In the genomic region with DNA sequence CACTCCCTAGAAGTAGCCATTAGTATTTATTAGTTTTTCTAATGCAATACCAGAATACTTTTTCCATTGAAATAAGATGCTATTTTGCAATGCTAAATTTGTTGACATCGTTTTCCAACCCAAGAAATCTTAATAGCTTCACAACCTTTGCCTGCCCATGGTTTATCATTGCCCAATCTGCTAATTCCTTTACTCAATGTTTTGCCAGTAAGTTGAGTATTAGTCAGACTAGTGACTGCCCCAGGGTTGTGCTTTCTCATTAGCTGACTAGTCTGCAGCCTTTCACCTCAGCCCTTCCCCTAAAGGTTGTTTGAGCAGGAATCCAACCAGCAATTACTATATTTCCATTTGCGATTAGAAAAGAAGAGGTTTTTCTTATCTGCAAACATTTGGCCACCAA, we compare ENCODE assay signal across 12 cellular contexts.
DNase-seq lines count a peak whose midpoint lies in the region; ATAC-seq, FAIRE-seq and TF ChIP-seq lines count a peak whose summit lies in the region.
"Had no signal": no experiment of that assay in that cellular context is flagged by ENCODE, and none has a peak within 500 bp of the region (broad histone marks: within the 10 kb centered on the region; RNA-seq: fewer than 3 reads in every experiment).

No MANE protein-coding gene starts in this region.

- H3K27ac ChIP-seq in IMR-90 (ENCODE audit: insufficient read depth, low read length) (no peak overlapping the region), keratinocyte (ENCODE audit: control insufficient read depth, insufficient read depth, low read length) (no peak overlapping the region)
- no peak overlapping the region for H3K27ac ChIP-seq in CD4-positive, alpha-beta T cell (ENCODE audit: low read depth, low read length)
- H3K27ac ChIP-seq: testis had no signal

- TF ChIP-seq POLR2A in IMR-90 (IDR thresholded peaks at IDR 0.05; ENCODE audit: low read depth, low read length): no peak

- POLR2A ChIA-PET in IMR-90 (lab: Charles Lee; ENCODE audit: unreplicated experiment): no interaction called here
- POLR2A ChIA-PET in CD4-positive, alpha-beta T cell (lab: Charles Lee): no interaction called here

- H2AK5ac ChIP-seq in IMR-90 (ENCODE audit: low read depth, low read length): no peak overlapping the region

- ATAC-seq in IMR-90 (ENCODE audit: low read depth): peak; percentile 83
- ATAC-seq in HG02840 (IDR thresholded peaks at IDR 0.05; ENCODE audit: low FRiP score, unreplicated experiment): no peak
- no peak for ATAC-seq in CD4-positive, alpha-beta T cell (ENCODE audit: poor library complexity)
- no peak for ATAC-seq in natural killer cell

- no peak overlapping the region for H2BK5ac ChIP-seq in IMR-90 (ENCODE audit: low read depth, low read length, poor library complexity, severe bottlenecking)

- no peak overlapping the region for H3K4me3 Mint-ChIP-seq in CD4-positive, alpha-beta T cell
- no peak overlapping the region for H3K4me3 Mint-ChIP-seq in natural killer cell
- H3K4me3 Mint-ChIP-seq: activated CD4-positive, alpha-beta T cell treated with anti-CD3 and anti-CD28 coated beads, Interleukin-2, amount 10 ng/mL, durations not matched to agents 7 days and 5 days had no signal

- H3K79me1 ChIP-seq in IMR-90 (ENCODE audit: low read depth in 1 of 2, low read length in 2 of 2): no peaks in the 10 kb centered on the region

- no peaks in the 10 kb centered on the region for H3K4me1 Mint-ChIP-seq in CD4-positive, alpha-beta T cell (ENCODE audit: low read depth)
- no peaks in the 10 kb centered on the region for H3K4me1 Mint-ChIP-seq in natural killer cell

- H3K4me3 ChIP-seq in AG10803 (ENCODE audit: low read length) (no peak overlapping the region), IMR-90 (ENCODE audit: insufficient read depth, low read depth, low read length) (no peak overlapping the region), bronchial epithelial cell (ENCODE audit: low read depth, low read length) (no peak overlapping the region), keratinocyte (ENCODE audit: control insufficient read depth in 2 of 3, extremely low read depth in 1 of 3, insufficient read depth in 2 of 3, low read depth in 1 of 3, low read length in 3 of 3) (no peak overlapping the region)
- H3K4me3 ChIP-seq: testis had no signal

- H3K18ac ChIP-seq in IMR-90 (ENCODE audit: low read depth, low read length): no peak overlapping the region; the same call in 1 of the 2 replicates

- H3K4ac ChIP-seq in IMR-90 (ENCODE audit: low read depth, low read length): no peak overlapping the region

- no peak overlapping the region for H4K8ac ChIP-seq in IMR-90 (ENCODE audit: low read depth in 2 of 2, low read length in 2 of 2)

- H3K9me1 ChIP-seq in IMR-90 (ENCODE audit: insufficient read depth, low read length) (no peaks in the 10 kb centered on the region), keratinocyte (ENCODE audit: control insufficient read depth, extremely low read depth, insufficient read depth, low read length) (no peaks in the 10 kb centered on the region)

- no peak overlapping the region for H4K91ac ChIP-seq in IMR-90 (ENCODE audit: insufficient read depth, low read depth, low read length)

- in situ Hi-C loops in IMR-90 (cut with MboI; ENCODE audit: low sequenced_read_pairs): no loop called here

- no CpG with 5 or more reads among the region's 2 CpGs for WGBS in IMR-90 (ENCODE audit: extremely low coverage in 2 of 2, insufficient read length in 1 of 2), 2 experiments

- H3K23ac ChIP-seq in IMR-90 (ENCODE audit: low read depth, low read length): no peak overlapping the region

- no peaks in the 10 kb centered on the region for H4K20me1 ChIP-seq in IMR-90 (ENCODE audit: insufficient read depth, low read length)
- no peaks in the 10 kb centered on the region for H4K20me1 ChIP-seq in keratinocyte (ENCODE audit: control insufficient read depth, extremely low read depth, insufficient read depth, low read length)

- no peak overlapping the region for H3K56ac ChIP-seq in IMR-90 (ENCODE audit: extremely low read depth, insufficient read depth, low read length)

- CTCF ChIA-PET in IMR-90 (lab: Yijun Ruan, JAX): interaction anchor here (1.1 kb wide), 1 partner anchor 143 kb away, joined by 5 read pairs; no protein-coding TSS in a partner anchor
- CTCF ChIA-PET in CD4-positive, alpha-beta T cell (lab: Charles Lee): no interaction called here

- no peak overlapping the region for H3K14ac ChIP-seq in IMR-90 (replicated peaks; ENCODE audit: low read depth, low read length)

- FAIRE-seq in bronchial epithelial cell (lab: Jason Lieb, UNC) (no peak), keratinocyte (lab: Jason Lieb, UNC) (peak; percentile 84)

- BruUV-seq in IMR-90 (replicated peaks; lab: Mats Ljungman, UMichigan): no TSS peak

- no peaks in the 10 kb centered on the region for H3K36me3 ChIP-seq in IMR-90 (ENCODE audit: control insufficient read depth, insufficient read depth, low read length)
- H3K36me3 ChIP-seq in bronchial epithelial cell (ENCODE audit: control insufficient read depth, insufficient read depth, low read length): no peaks in the 10 kb centered on the region
- H3K36me3 ChIP-seq in keratinocyte (ENCODE audit: control insufficient read depth in 2 of 2, extremely low read depth in 1 of 2, insufficient read depth in 2 of 2, low read length in 2 of 2): no peaks in the 10 kb centered on the region

- H3K27ac Mint-ChIP-seq in CD4-positive, alpha-beta T cell: no peak overlapping the region
- no peak overlapping the region for H3K27ac Mint-ChIP-seq in natural killer cell
- H3K27ac Mint-ChIP-seq: activated CD4-positive, alpha-beta T cell treated with anti-CD3 and anti-CD28 coated beads, Interleukin-2, amount 10 ng/mL, durations not matched to agents 7 days and 5 days had no signal

- DNase-seq in AG10803 (ENCODE audit: low read depth): peak; percentile 91
- DNase-seq in IMR-90: peak; percentile 75
- peak; percentile 94 for DNase-seq in bronchial epithelial cell (ENCODE audit: low read depth)
- DNase-seq in keratinocyte (ENCODE audit: low read depth, low spot score): no peak
- no peak for DNase-seq in CD4-positive, alpha-beta T cell
- no peak for DNase-seq in stimulated activated CD4-positive, alpha-beta T cell treated with anti-CD3 and anti-CD28 coated beads, Interleukin-12 subunit alpha, Interleukin-12 subunit beta, amount 100 ng/mL, for 4 hours
- DNase-seq in natural killer cell: no peak
- DNase-seq: activated CD4-positive, alpha-beta T cell treated with anti-CD3 and anti-CD28 coated beads, Interleukin-2, amount 10 ng/mL, durations not matched to agents 7 days and 5 days; anterior cingulate cortex; glutamatergic neuron; testis had no signal

- TF ChIP-seq RAD21 in IMR-90 (IDR thresholded peaks at IDR 0.05; ENCODE audit: low read length): no peak

- intact Hi-C loops in IMR-90 (cut with micrococcal nuclease): no loop called here
- intact Hi-C loops in CD4-positive, alpha-beta T cell (cut with DNase I, micrococcal nuclease): no loop called here
- intact Hi-C loops in natural killer cell (cut with micrococcal nuclease): no loop called here

- no peak overlapping the region for H3K9ac ChIP-seq in IMR-90 (ENCODE audit: low read depth, low read length)
- H3K9ac ChIP-seq in keratinocyte (ENCODE audit: control insufficient read depth, extremely low read depth, insufficient read depth, low read length): no peak overlapping the region

- no peak overlapping the region for H2AK9ac ChIP-seq in IMR-90 (replicated peaks; ENCODE audit: low read depth, low read length, poor library complexity)

- H2BK120ac ChIP-seq in IMR-90 (ENCODE audit: low read depth, low read length): no peak overlapping the region

- peaks cover 2% of the 10 kb centered on the region; the same call in 1 of the 2 replicates for H3K4me1 ChIP-seq in IMR-90 (ENCODE audit: control insufficient read depth, insufficient read depth, low read length)
- H3K4me1 ChIP-seq in keratinocyte (ENCODE audit: control insufficient read depth, extremely low read depth, insufficient read depth, low read length): peaks cover 34% of the 10 kb centered on the region
- H3K4me1 ChIP-seq: testis had no signal

- H4K5ac ChIP-seq in IMR-90 (ENCODE audit: low read depth, low read length): no peak overlapping the region

- no peaks in the 10 kb centered on the region for H3K36me3 Mint-ChIP-seq in CD4-positive, alpha-beta T cell (ENCODE audit: low read depth)
- no peaks in the 10 kb centered on the region for H3K36me3 Mint-ChIP-seq in natural killer cell

- H3K27me3 Mint-ChIP-seq in CD4-positive, alpha-beta T cell: no peaks in the 10 kb centered on the region
- H3K27me3 Mint-ChIP-seq in natural killer cell (ENCODE audit: low read depth in 2 of 2): peaks cover 0 to 4% of the 10 kb centered on the region in 2 donors

- no peaks in the 10 kb centered on the region for H3K9me3 Mint-ChIP-seq in CD4-positive, alpha-beta T cell
- no peaks in the 10 kb centered on the region for H3K9me3 Mint-ChIP-seq in natural killer cell
- H3K9me3 Mint-ChIP-seq: activated CD4-positive, alpha-beta T cell treated with anti-CD3 and anti-CD28 coated beads, Interleukin-2, amount 10 ng/mL, durations not matched to agents 7 days and 5 days had no signal

- no peak overlapping the region for H2BK15ac ChIP-seq in IMR-90 (ENCODE audit: low read depth, low read length)

- TF ChIP-seq CTCF in AG10803 (conservative IDR thresholded peaks at IDR 0.05; ENCODE audit: low read length) (no peak), IMR-90 (conservative IDR thresholded peaks at IDR 0.05; ENCODE audit: low read depth, low read length) (no peak), bronchial epithelial cell (IDR thresholded peaks at IDR 0.05; ENCODE audit: insufficient read depth, low read length, severe bottlenecking) (no peak), keratinocyte (optimal IDR thresholded peaks at IDR 0.05 in 1 of 3, IDR thresholded peaks at IDR 0.05 in 1 of 3, conservative IDR thresholded peaks at IDR 0.05 in 1 of 3; ENCODE audit: extremely low read depth in 1 of 3, insufficient read depth in 2 of 3, low read length in 3 of 3) (no peak), natural killer cell (IDR thresholded peaks at IDR 0.05) (no peak)
- TF ChIP-seq CTCF in CD4-positive, alpha-beta T cell (IDR thresholded peaks at IDR 0.05): no peak

- H3K9me3 ChIP-seq in IMR-90 (ENCODE audit: control insufficient read depth, insufficient read depth, low read length) (no peaks in the 10 kb centered on the region), keratinocyte (ENCODE audit: control insufficient read depth, low read depth, low read length) (no peaks in the 10 kb centered on the region)
- no peaks in the 10 kb centered on the region for H3K9me3 ChIP-seq in CD4-positive, alpha-beta T cell (ENCODE audit: control insufficient read depth, low read length)
- H3K9me3 ChIP-seq: testis had no signal

- no peak overlapping the region for H2BK20ac ChIP-seq in IMR-90 (ENCODE audit: low read depth, low read length)

- H3K27me3 ChIP-seq in IMR-90 (ENCODE audit: control insufficient read depth, insufficient read depth, low read length) (no peaks in the 10 kb centered on the region), bronchial epithelial cell (ENCODE audit: control insufficient read depth, insufficient read depth, low read length) (no peaks in the 10 kb centered on the region), keratinocyte (ENCODE audit: control insufficient read depth, extremely low read depth, insufficient read depth, low read length) (no peaks in the 10 kb centered on the region)
- H3K27me3 ChIP-seq in CD4-positive, alpha-beta T cell (ENCODE audit: control insufficient read depth, insufficient read depth, low read length): no peaks in the 10 kb centered on the region
- H3K27me3 ChIP-seq: testis had no signal

- H3K79me2 ChIP-seq in keratinocyte (ENCODE audit: control insufficient read depth, insufficient read depth, low read length): no peaks in the 10 kb centered on the region

- dilution Hi-C loops in IMR-90 (cut with HindIII; ENCODE audit: low sequenced_read_pairs, unreplicated experiment) (no loop called here), keratinocyte (cut with MboI; ENCODE audit: extremely low pct_ligation_motif_present, low sequenced_read_pairs) (no loop called here)

- H3K4me2 ChIP-seq in IMR-90 (ENCODE audit: low read depth, low read length): no peak overlapping the region
- no peak overlapping the region for H3K4me2 ChIP-seq in keratinocyte (ENCODE audit: control insufficient read depth, extremely low read depth, insufficient read depth, low read depth, low read length)

- H2AFZ ChIP-seq in IMR-90 (replicated peaks; ENCODE audit: low read length, poor library complexity) (no peak overlapping the region), keratinocyte (ENCODE audit: control insufficient read depth, low read length) (no peak overlapping the region)

Comparison
In these comparisons a context has a peak if more than half of its experiments do, and no peak if none do; other contexts are left out.
1. DNase-seq: peak in AG10803 (single experiment), IMR-90 (single experiment) and bronchial epithelial cell (single experiment); none in keratinocyte (single experiment), CD4-positive, alpha-beta T cell (0 of 10), stimulated activated CD4-positive, alpha-beta T cell treated with anti-CD3 and anti-CD28 coated beads, Interleukin-12 subunit alpha, Interleukin-12 subunit beta, amount 100 ng/mL, for 4 hours (single experiment) and natural killer cell (single experiment).